In genomic region chr19:30280018-30280417, GRCh38 we compare ENCODE assay signal across 10 cellular contexts.
"Had no signal": no experiment of that assay in that cellular context is flagged by ENCODE, and none has a peak within 500 bp of the region (broad histone marks: within the 10 kb centered on the region; RNA-seq: fewer than 3 reads in every experiment).

No MANE protein-coding gene starts in this region.

- H3K4me3 ChIP-seq: GM23248, K562 had no signal

- ATAC-seq: K562 had no signal

- H3K27ac ChIP-seq: GM23248, HL-60 had no signal

- H3K9ac ChIP-seq: GM23248 had no signal

- H2AFZ ChIP-seq: GM23248 had no signal

- FAIRE-seq: H54, K562 had no signal

- DNase-seq: GM23248, GOT3, H9, HCEC 1CT, HFFc6, IMR-90, KG1 had no signal
